Comparison of ENCODE assay signal across 28 cellular contexts in genomic region chr2:25065768-25066167, GRCh38. TPM values are rescaled to one million over a fixed set of nuclear protein-coding genes. Genes with fewer than 3 reads are reported as not detected.
A peak's percentile ranks its signal among the peaks of the same experiment; 100 is the strongest.
DNase-seq lines count a peak whose midpoint lies in the region; ATAC-seq and TF ChIP-seq lines count a peak whose summit lies in the region.
"Had no signal": no experiment of that assay in that cellular context is flagged by ENCODE, and none has a peak within 500 bp of the region (broad histone marks: within the 10 kb centered on the region; RNA-seq: fewer than 3 reads in every experiment).

No MANE protein-coding gene starts in this region.

- no peak overlapping the region for H3K4me3 Mint-ChIP-seq in H9
- H3K4me3 Mint-ChIP-seq in activated T-helper 1 cell treated with anti-CD3 and anti-CD28 coated beads, Interleukin-12 subunit alpha, Interleukin-12 subunit beta, Interleukin-2, Interleukin-4 antibody, amounts not matched to agents 30 ng/mL and 10 ng/mL and 1 ng/mL, durations not matched to agents 14 hours and 24 hours and 36 hours = no peak overlapping the region
- no peak overlapping the region for H3K4me3 Mint-ChIP-seq in naive thymus-derived CD8-positive, alpha-beta T cell
- H3K4me3 Mint-ChIP-seq: CD14-positive monocyte; CD8-positive, alpha-beta memory T cell had no signal

- no peaks in the 10 kb centered on the region for H3K4me1 ChIP-seq in H9 (ENCODE audit: insufficient read depth, low read length)
- H3K4me1 ChIP-seq: SJCRH30 had no signal

- no peak for ATAC-seq in naive thymus-derived CD8-positive, alpha-beta T cell
- ATAC-seq: Right ventricle myocardium inferior, SK-N-SH treated with all-trans-retinoic acid at 6 μM for 48 hours had no signal

- no peak for TF ChIP-seq CTCF in H9 (conservative IDR thresholded peaks at IDR 0.05)

- no peaks in the 10 kb centered on the region for H3K9me3 ChIP-seq in H9 (ENCODE audit: control insufficient read depth, low read depth, low read length)
- H3K9me3 ChIP-seq: BE2C had no signal

- no peak overlapping the region for H4K91ac ChIP-seq in H9 (ENCODE audit: insufficient read length, low read depth, low read length)

- no peak overlapping the region for H3K4me2 ChIP-seq in H9 (ENCODE audit: insufficient read depth, insufficient read length, low read length)
- H3K4me2 ChIP-seq: KMS-11, PC-9 had no signal

- H3K27ac ChIP-seq in H9 (ENCODE audit: insufficient read length, low read depth, low read length) (no peak overlapping the region), cingulate gyrus (ENCODE audit: low read depth, low read length) (peak overlapping the region; percentile 77), substantia nigra (ENCODE audit: low read depth, low read length, poor library complexity, severe bottlenecking) (peak overlapping the region; percentile 9)
- H3K27ac ChIP-seq: 22Rv1, HL-60, KMS-11, PC-9, SJCRH30 had no signal

- H3K79me2 ChIP-seq in H9 (ENCODE audit: insufficient read depth, low read length) = no peaks in the 10 kb centered on the region

- H3K56ac ChIP-seq in H9 (ENCODE audit: insufficient read length, low read depth, low read length) = no peak overlapping the region

- peaks cover 1 to 19% of the 10 kb centered on the region in 2 experiments for H3K4me1 Mint-ChIP-seq in H9
- H3K4me1 Mint-ChIP-seq in activated T-helper 1 cell treated with anti-CD3 and anti-CD28 coated beads, Interleukin-12 subunit alpha, Interleukin-12 subunit beta, Interleukin-2, Interleukin-4 antibody, amounts not matched to agents 30 ng/mL and 10 ng/mL and 1 ng/mL, durations not matched to agents 14 hours and 24 hours and 36 hours (ENCODE audit: low read depth) = peaks cover 6% of the 10 kb centered on the region
- peaks cover 0 to 2% (median 0%) of the 10 kb centered on the region in 4 donors for H3K4me1 Mint-ChIP-seq in naive thymus-derived CD8-positive, alpha-beta T cell
- H3K4me1 Mint-ChIP-seq: CD14-positive monocyte; CD8-positive, alpha-beta memory T cell had no signal

- no peak overlapping the region for H3K4ac ChIP-seq in H9 (ENCODE audit: low read depth, low read length)

- peaks cover 1% of the 10 kb centered on the region; the same call in 1 of the 2 replicates for H3K27me3 Mint-ChIP-seq in H9 (ENCODE audit: low read depth)
- no peaks in the 10 kb centered on the region for H3K27me3 Mint-ChIP-seq in activated T-helper 1 cell treated with anti-CD3 and anti-CD28 coated beads, Interleukin-12 subunit alpha, Interleukin-12 subunit beta, Interleukin-2, Interleukin-4 antibody, amounts not matched to agents 30 ng/mL and 10 ng/mL and 1 ng/mL, durations not matched to agents 14 hours and 24 hours and 36 hours (ENCODE audit: insufficient read depth)
- no peaks in the 10 kb centered on the region for H3K27me3 Mint-ChIP-seq in naive thymus-derived CD8-positive, alpha-beta T cell
- H3K27me3 Mint-ChIP-seq: CD8-positive, alpha-beta memory T cell had no signal

- H2AK5ac ChIP-seq in H9 (ENCODE audit: insufficient read length, low read length) = no peak overlapping the region

- H3K23me2 ChIP-seq in H9 (ENCODE audit: insufficient read length, low read depth, low read length, poor library complexity, severe bottlenecking) = no peaks in the 10 kb centered on the region

- no peaks in the 10 kb centered on the region; a peak in 1 of 5 replicates for H3K9me3 Mint-ChIP-seq in H9
- H3K9me3 Mint-ChIP-seq in activated T-helper 1 cell treated with anti-CD3 and anti-CD28 coated beads, Interleukin-12 subunit alpha, Interleukin-12 subunit beta, Interleukin-2, Interleukin-4 antibody, amounts not matched to agents 30 ng/mL and 10 ng/mL and 1 ng/mL, durations not matched to agents 14 hours and 24 hours and 36 hours = peaks cover 5% of the 10 kb centered on the region
- H3K9me3 Mint-ChIP-seq in naive thymus-derived CD8-positive, alpha-beta T cell = peaks cover 0 to 14% (median 5%) of the 10 kb centered on the region in 9 donors

- POLR2A ChIA-PET in naive thymus-derived CD8-positive, alpha-beta T cell (lab: Charles Lee) = no interaction called here

- intact Hi-C loops in activated T-helper 1 cell treated with anti-CD3 and anti-CD28 coated beads, Interleukin-12 subunit alpha, Interleukin-12 subunit beta, Interleukin-2, Interleukin-4 antibody, amounts not matched to agents 30 ng/mL and 10 ng/mL and 1 ng/mL, durations not matched to agents 14 hours and 24 hours and 36 hours (cut with micrococcal nuclease) = no loop called here

- H3K9ac ChIP-seq in H9 (ENCODE audit: extremely low read depth, insufficient read length, low read length) = no peak overlapping the region
- H3K9ac ChIP-seq: KMS-11 had no signal

- H3K27ac Mint-ChIP-seq in H9 = peak overlapping the region in 2 of 3 experiments; percentile 22 to 28; a peak in 2 of 7 replicates
- no peak overlapping the region for H3K27ac Mint-ChIP-seq in activated T-helper 1 cell treated with anti-CD3 and anti-CD28 coated beads, Interleukin-12 subunit alpha, Interleukin-12 subunit beta, Interleukin-2, Interleukin-4 antibody, amounts not matched to agents 30 ng/mL and 10 ng/mL and 1 ng/mL, durations not matched to agents 14 hours and 24 hours and 36 hours
- H3K27ac Mint-ChIP-seq in naive thymus-derived CD8-positive, alpha-beta T cell = peak overlapping the region in 1 of 10 donors; percentile 65
- H3K27ac Mint-ChIP-seq: IgD-negative memory B cell had no signal

- H3K79me1 ChIP-seq in H9 (ENCODE audit: insufficient read depth, low read depth, low read length, poor library complexity, severe bottlenecking) = no peaks in the 10 kb centered on the region

- no peak overlapping the region for H3K23ac ChIP-seq in H9 (ENCODE audit: insufficient read length, low read depth, low read length)

- H2BK20ac ChIP-seq in H9 (ENCODE audit: low read depth, low read length, poor library complexity, severe bottlenecking) = no peak overlapping the region

- peaks cover 0 to 6% (median 0%) of the 10 kb centered on the region in 3 experiments; a peak in 1 of 7 replicates for H3K36me3 Mint-ChIP-seq in H9 (ENCODE audit: insufficient read depth in 1 of 3, low read depth in 3 of 3)
- H3K36me3 Mint-ChIP-seq in activated T-helper 1 cell treated with anti-CD3 and anti-CD28 coated beads, Interleukin-12 subunit alpha, Interleukin-12 subunit beta, Interleukin-2, Interleukin-4 antibody, amounts not matched to agents 30 ng/mL and 10 ng/mL and 1 ng/mL, durations not matched to agents 14 hours and 24 hours and 36 hours (ENCODE audit: low read depth) = no peaks in the 10 kb centered on the region
- H3K36me3 Mint-ChIP-seq in naive thymus-derived CD8-positive, alpha-beta T cell = peaks cover 0 to 6% (median 5%) of the 10 kb centered on the region in 3 donors
- H3K36me3 Mint-ChIP-seq: CD14-positive monocyte had no signal

- no peak overlapping the region for H2BK12ac ChIP-seq in H9 (ENCODE audit: insufficient read length, low read depth, low read length)

- H3K27me3 ChIP-seq in H9 (ENCODE audit: insufficient read depth, low read length) = no peaks in the 10 kb centered on the region
- H3K27me3 ChIP-seq: BE2C, SJCRH30 had no signal

- H4K8ac ChIP-seq in H9 (replicated peaks; ENCODE audit: insufficient read length, low read depth, low read length) = no peak overlapping the region

- peak; percentile 51 for DNase-seq in NCI-H146 (lab: John Stamatoyannopoulos, UW)
- DNase-seq in NCI-H146 treated with DMSO at 0.1 percent for 48 hours (lab: John Stamatoyannopoulos, UW; ENCODE audit: unreplicated experiment) = no peak
- DNase-seq in H9 = no peak
- DNase-seq in substantia nigra (lab: John Stamatoyannopoulos, UW) = peak in 1 of 49 donors; percentile 46
- no peak for DNase-seq in activated CD4-positive, alpha-beta T cell treated with anti-CD3 and anti-CD28 coated beads for 48 hours
- no peak for DNase-seq in activated T-helper 1 cell treated with anti-CD3 and anti-CD28 coated beads, Interleukin-12 subunit alpha, Interleukin-12 subunit beta, Interleukin-2, Interleukin-4 antibody, amounts not matched to agents 30 ng/mL and 10 ng/mL and 1 ng/mL, durations not matched to agents 14 hours and 24 hours and 36 hours (ENCODE audit: low spot score)
- DNase-seq in naive thymus-derived CD8-positive, alpha-beta T cell = no peak
- DNase-seq: BE2C; Calu3; CD8-positive, alpha-beta memory T cell; DMS79 treated with DMSO at 0.1 percent for 48 hours; NCI-H1092; NCI-H1417 treated with DMSO at 0.1 percent for 48 hours; NCI-H2029; NCI-H2171; NCI-H226; NCI-H510A treated with DMSO at 0.1 percent for 48 hours; NCI-H748 treated with DMSO at 0.1 percent for 48 hours; PC-9; SJCRH30 had no signal

- no peak overlapping the region for H2BK15ac ChIP-seq in H9 (ENCODE audit: low read depth, low read length)

- H2BK5ac ChIP-seq in H9 (ENCODE audit: insufficient read length, low read length) = no peak overlapping the region

- no peak overlapping the region for H4K5ac ChIP-seq in H9 (ENCODE audit: insufficient read length, low read depth, low read length)

- no peak overlapping the region for H3K14ac ChIP-seq in H9 (ENCODE audit: insufficient read depth, low read length)

- no peaks in the 10 kb centered on the region for H4K20me1 ChIP-seq in H9 (ENCODE audit: control insufficient read depth, insufficient read depth, insufficient read length)

- H3T11ph ChIP-seq in H9 (ENCODE audit: low read length) = no peak overlapping the region

- no peak overlapping the region for H3K18ac ChIP-seq in H9 (ENCODE audit: insufficient read length, low read depth, low read length)

- no peak overlapping the region for H2AFZ ChIP-seq in H9 (ENCODE audit: low read length)
- H2AFZ ChIP-seq: PC-9 had no signal

- WGBS in H9 (ENCODE audit: extremely low coverage, insufficient read length, low lambda C conversion rate) = no CpG with 5 or more reads among the region's 4 CpGs

- H2BK120ac ChIP-seq in H9 (ENCODE audit: low read depth, low read length, poor library complexity, severe bottlenecking) = no peak overlapping the region

RNA-seq across cellular contexts. Expression of gene EFR3B, which starts 23.9 kb away (rescaled TPM):
- total RNA-seq in H9 (2021) = 7.0 and 7.2 TPM in 2 replicates
- 0.21 and 0.22 TPM in 2 replicates for total RNA-seq in activated T-helper 1 cell treated with anti-CD3 and anti-CD28 coated beads, Interleukin-12 subunit alpha, Interleukin-12 subunit beta, Interleukin-2, Interleukin-4 antibody, amounts not matched to agents 30 ng/mL and 10 ng/mL and 1 ng/mL, durations not matched to agents 14 hours and 24 hours and 36 hours
- total RNA-seq in naive thymus-derived CD8-positive, alpha-beta T cell = under 1 TPM; 0.05 to 0.14 TPM
- polyA plus RNA-seq in naive thymus-derived CD8-positive, alpha-beta T cell = under 1 TPM in 1 of 3 donors, not detected in 2; 0.06 TPM
- total RNA-seq: PC-9 had no signal
- polyA plus RNA-seq: CD14-positive monocyte had no signal
